In the genomic region with DNA sequence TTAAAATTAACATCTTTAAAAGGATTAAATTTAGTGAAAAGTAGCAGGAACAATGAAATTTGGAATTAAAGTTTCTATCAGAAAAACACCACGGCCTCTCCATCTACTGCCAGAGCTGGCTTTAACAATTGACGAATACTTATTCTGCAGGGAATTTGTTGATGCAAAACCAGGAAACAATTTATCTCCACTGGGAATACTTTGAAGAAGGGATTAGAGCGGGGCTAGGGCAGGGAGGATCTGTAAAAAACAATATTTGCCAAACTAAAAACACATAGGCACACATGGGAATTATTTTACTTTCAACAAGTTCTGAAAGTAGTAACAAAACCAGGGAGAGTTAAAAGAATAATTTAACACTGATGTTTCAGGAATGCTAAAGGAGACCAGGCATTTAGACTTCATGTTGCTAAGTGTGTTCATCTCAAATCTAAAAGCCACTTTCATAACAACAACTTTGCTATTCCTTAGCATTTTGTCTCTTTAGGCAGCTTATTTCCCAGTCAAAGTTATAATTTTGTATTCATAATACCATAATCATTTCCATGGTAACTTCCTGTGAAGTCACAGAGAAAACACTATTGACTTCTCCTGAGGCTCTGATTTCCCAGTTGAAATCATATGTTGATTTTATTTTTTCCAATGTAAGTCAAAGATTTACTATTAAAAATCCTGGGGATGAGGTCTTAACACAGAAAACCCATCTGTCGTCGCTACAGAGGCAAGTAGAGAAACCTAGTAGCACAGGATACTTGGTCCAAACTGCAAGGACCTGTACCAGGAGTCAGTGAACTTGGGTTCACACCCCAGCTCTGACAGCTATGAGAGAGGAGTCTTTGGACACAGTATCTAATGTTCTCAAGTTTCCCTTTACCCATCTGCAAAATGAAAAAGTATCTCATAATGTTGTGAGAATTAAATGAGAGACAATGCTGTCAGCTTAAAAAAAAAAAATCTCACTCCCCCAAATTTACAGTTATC, we compare ENCODE assay signal across 10 cellular contexts.
A peak's percentile ranks its signal among the peaks of the same experiment; 100 is the strongest.
DNase-seq lines count a peak whose midpoint lies in the region; ATAC-seq, FAIRE-seq and TF ChIP-seq lines count a peak whose summit lies in the region.
"Had no signal": no experiment of that assay in that cellular context is flagged by ENCODE, and none has a peak within 500 bp of the region (broad histone marks: within the 10 kb centered on the region; RNA-seq: fewer than 3 reads in every experiment).

No MANE protein-coding gene starts in this region.

- no peak for TF ChIP-seq CTCF in endothelial cell of umbilical vein (IDR thresholded peaks at IDR 0.05; ENCODE audit: extremely low read depth in 1 of 2, insufficient read depth in 1 of 2, low read depth in 1 of 2, low read length in 2 of 2)
- no peak for TF ChIP-seq CTCF in prostate gland (IDR thresholded peaks at IDR 0.05)

- dilution Hi-C loops in endothelial cell of umbilical vein (cut with MboI; ENCODE audit: extremely low pct_ligation_motif_present, low sequenced_read_pairs) = no loop called here

- H3K4me1 ChIP-seq in endothelial cell of umbilical vein (ENCODE audit: control insufficient read depth, extremely low read depth, insufficient read depth, low read length) (peaks cover 18% of the 10 kb centered on the region), mucosa of stomach (ENCODE audit: control insufficient read depth, insufficient read depth, low read length) (peaks cover 42% of the 10 kb centered on the region), prostate gland (replicated peaks) (no peaks in the 10 kb centered on the region)

- peak; percentile 62 for FAIRE-seq in endothelial cell of umbilical vein (lab: Jason Lieb, UNC)

- H2AFZ ChIP-seq in endothelial cell of umbilical vein (ENCODE audit: low read depth, low read length) = no peak overlapping the region

- CTCF ChIA-PET in endothelial cell of umbilical vein (lab: Charles Lee) = interaction anchor here (0.6 to 2.0 kb wide), 10 partner anchors 14 to 191 kb away, joined by 3 to 5 read pairs (median 4); partner anchors contain the start of gene CBR4

- H3K27ac ChIP-seq in endothelial cell of umbilical vein (ENCODE audit: insufficient read depth, low read depth, low read length) = peak overlapping the region; percentile 86
- H3K27ac ChIP-seq in prostate gland = peak overlapping the region in 1 of 2 donors; percentile 14

- H3K9me1 ChIP-seq in endothelial cell of umbilical vein (replicated peaks; ENCODE audit: control insufficient read depth, extremely low read depth, insufficient read depth, low read length) = no peaks in the 10 kb centered on the region

- H3K9me3 ChIP-seq in endothelial cell of umbilical vein (replicated peaks; ENCODE audit: control insufficient read depth, insufficient read depth, low read length) (no peaks in the 10 kb centered on the region), mucosa of stomach (ENCODE audit: control insufficient read depth, low read length) (no peaks in the 10 kb centered on the region), prostate gland (no peaks in the 10 kb centered on the region)

- TF ChIP-seq POLR2A in endothelial cell of umbilical vein (IDR thresholded peaks at IDR 0.05; ENCODE audit: low read depth, low read length) (no peak), prostate gland (IDR thresholded peaks at IDR 0.05) (no peak)

- DNase-seq in Right ventricle myocardium inferior (ENCODE audit: missing footprints) (no peak), cardiac septum (ENCODE audit: low spot score) (no peak), endothelial cell of umbilical vein (ENCODE audit: low read depth, low spot score) (peak; percentile 76), SK-N-DZ (ENCODE audit: low spot score) (no peak), Kasumi-1 (lab: John Stamatoyannopoulos, UW) (no peak), prostate gland (ENCODE audit: low spot score) (no peak)
- DNase-seq in stimulated activated CD4-positive, alpha-beta T cell treated with anti-CD3 and anti-CD28 coated beads, Interleukin-2, amount 100 ng/mL, for 48 hours = no peak
- DNase-seq: C1 segment of cervical spinal cord, NCI-H2029 had no signal

- 64% methylated on average over 5 of the region's 5 CpGs for WGBS in prostate gland

- H3K27me3 ChIP-seq in endothelial cell of umbilical vein (ENCODE audit: control insufficient read depth in 2 of 2, insufficient read depth in 2 of 2, low read length in 2 of 2) (no peaks in the 10 kb centered on the region), mucosa of stomach (ENCODE audit: control insufficient read depth, insufficient read depth, low read length) (no peaks in the 10 kb centered on the region), prostate gland (replicated peaks; ENCODE audit: insufficient read depth) (no peaks in the 10 kb centered on the region)

- intact Hi-C loops in Right ventricle myocardium inferior (cut with DNase I) (no loop called here), cardiac septum (cut with DNase I) (no loop called here), endothelial cell of umbilical vein (cut with micrococcal nuclease) (loop anchor here (2.0 to 5.0 kb wide), 2 partner anchors 23 to 44 kb away; no protein-coding TSS in a partner anchor), prostate gland (cut with DNase I) (loop anchor here (10.0 kb wide), 1 partner anchor 73 kb away; the partner anchor contains the start of gene SH3RF1)

- no peaks in the 10 kb centered on the region for H4K20me1 ChIP-seq in endothelial cell of umbilical vein (replicated peaks; ENCODE audit: control insufficient read depth, extremely low read depth, insufficient read depth, low read length)

- H3K36me3 ChIP-seq in endothelial cell of umbilical vein (ENCODE audit: control insufficient read depth in 2 of 2, extremely low read depth in 1 of 2, insufficient read depth in 2 of 2, low read length in 2 of 2) (no peaks in the 10 kb centered on the region), mucosa of stomach (ENCODE audit: control insufficient read depth, insufficient read depth, low read length) (no peaks in the 10 kb centered on the region), prostate gland (no peaks in the 10 kb centered on the region)

- H3K4me3 ChIP-seq in endothelial cell of umbilical vein (replicated peaks in 1 of 3; ENCODE audit: insufficient read depth in 1 of 3, low read depth in 1 of 3, low read length in 3 of 3) (peak overlapping the region in 1 of 3 experiments; percentile 12), mucosa of stomach (ENCODE audit: low read length) (no peak overlapping the region), prostate gland (no peak overlapping the region)

- H3K79me2 ChIP-seq in endothelial cell of umbilical vein (ENCODE audit: control insufficient read depth, insufficient read depth, low read length) = peaks cover 69% of the 10 kb centered on the region

- no TSS peak for BruUV-seq in endothelial cell of umbilical vein (replicated peaks; lab: Mats Ljungman, UMichigan)

- H3K4me2 ChIP-seq in endothelial cell of umbilical vein (ENCODE audit: insufficient read depth, low read length) = peak overlapping the region; percentile 82

- peak; percentile 66 for ATAC-seq in Right ventricle myocardium inferior

- POLR2A ChIA-PET in endothelial cell of umbilical vein (lab: Charles Lee) = interaction anchor here (1.0 kb wide), 1 partner anchor 71 kb away, joined by 3 read pairs; no protein-coding TSS in a partner anchor

- H3K9ac ChIP-seq in endothelial cell of umbilical vein (replicated peaks; ENCODE audit: extremely low read depth, insufficient read depth, low read length) (peak overlapping the region; percentile 54), mucosa of stomach (ENCODE audit: low read length) (peak overlapping the region; percentile 44)

TF ChIP-seq in endothelial cell of umbilical vein, 7 proteins besides CTCF, POLR2A, EP300 and RAD21:
- TF ChIP-seq JUN (IDR thresholded peaks at IDR 0.05; ENCODE audit: borderline replicate concordance, insufficient read depth, insufficient read length, low read depth) (peak; percentile 36), POLR2AphosphoS5 (IDR thresholded peaks at IDR 0.05; ENCODE audit: insufficient read depth, low read depth, low read length) (no peak)

Comparison
In these comparisons a context has a peak if more than half of its experiments do, and no peak if none do; other contexts are left out.
1. intact Hi-C loops: an anchor here in endothelial cell of umbilical vein (2.0 to 5.0 kb wide) and prostate gland (10.0 kb wide); none called in Right ventricle myocardium inferior and cardiac septum.